In genomic region chr21:37073417-37074194, GRCh38 we compare ENCODE assay signal across 8 cellular contexts. TPM values are rescaled to one million over a fixed set of nuclear protein-coding genes. Genes with fewer than 3 reads are reported as not detected.
A peak's percentile ranks its signal among the peaks of the same experiment; 100 is the strongest.
DNase-seq lines count a peak whose midpoint lies in the region; ATAC-seq and TF ChIP-seq lines count a peak whose summit lies in the region.

No MANE protein-coding gene starts in this region.

- peak overlapping the region; percentile 91 for H3K9ac ChIP-seq in Karpas-422 (ENCODE audit: low read length)

- H3K4me2 ChIP-seq in Karpas-422 (ENCODE audit: low read depth, low read length, poor library complexity, severe bottlenecking): peak overlapping the region; percentile 90

- peaks cover 85% of the 10 kb centered on the region for H3K79me2 ChIP-seq in Karpas-422 (ENCODE audit: low read length)

- no peaks in the 10 kb centered on the region for H3K36me3 ChIP-seq in Karpas-422 (ENCODE audit: insufficient read depth, low read length)

- peak overlapping the region; percentile 77; the same call in 1 of the 2 replicates for H2AFZ ChIP-seq in Karpas-422 (ENCODE audit: low read length)

- no peaks in the 10 kb centered on the region for H3K9me3 ChIP-seq in Karpas-422 (ENCODE audit: low read length)

- H3K27me3 ChIP-seq in Karpas-422 (ENCODE audit: low read length): no peaks in the 10 kb centered on the region

- H3K4me3 ChIP-seq in Karpas-422 (ENCODE audit: low read length): peak overlapping the region; percentile 96

- H3K4me1 ChIP-seq in Karpas-422 (ENCODE audit: low read length): peaks cover 68% of the 10 kb centered on the region

- peak overlapping the region; percentile 54 for H3K27ac ChIP-seq in Karpas-422 (ENCODE audit: low read length)
- peak overlapping the region; percentile 100 for H3K27ac ChIP-seq in VCaP

- DNase-seq in GDM1 (lab: John Stamatoyannopoulos, UW) (peak; percentile 66), Karpas-422 (peak; percentile 76), left colon (peak; percentile 60 to 77), NCI-H510A (lab: John Stamatoyannopoulos, UW) (no peak)
- DNase-seq in central memory CD4-positive, alpha-beta T cell: peak; percentile 76
- DNase-seq in stimulated activated CD4-positive, alpha-beta T cell treated with anti-CD3 and anti-CD28 coated beads, Interleukin-1b, Interleukin-23, amount 100 ng/mL, for 4 hours (ENCODE audit: low read depth in 2 of 2): peak; percentile 35 to 48

- peaks cover 11% of the 10 kb centered on the region for H4K20me1 ChIP-seq in Karpas-422 (ENCODE audit: insufficient read depth, low read depth, low read length)

- TF ChIP-seq CTCF in VCaP (conservative IDR thresholded peaks at IDR 0.05): peak; percentile 28

- intact Hi-C loops in left colon (cut with DNase I, micrococcal nuclease): loop anchor here in 1 of 2 donors (10.0 kb wide), 1 partner anchor 89 kb away; no protein-coding TSS in a partner anchor

- no peaks in the 10 kb centered on the region for H3K9me2 ChIP-seq in Karpas-422 (replicated peaks; ENCODE audit: insufficient read depth, low read length)

- ATAC-seq in GM21737 (IDR thresholded peaks at IDR 0.05; ENCODE audit: unreplicated experiment) (peak; percentile 26), left colon (peak; percentile 47)

RNA-seq across cellular contexts. Expression of gene TTC3, which starts 0.6 kb away (rescaled TPM):
- total RNA-seq in Karpas-422 (2014; rRNA removed; shearing (Covaris generic); ENCODE audit: low replicate concordance): 204 and 298 TPM in 2 replicates
- 100 to 1,000 TPM in 1 of 2 donors, 10 to 100 TPM in 1; 99.8 to 106 TPM for total RNA-seq in left colon

RNA-seq across cellular contexts. Expression of gene PIGP, which starts 0.7 kb away (rescaled TPM):
- total RNA-seq in Karpas-422 (2014; rRNA removed; shearing (Covaris generic); ENCODE audit: low replicate concordance): 17.1 and 63.1 TPM in 2 replicates
- total RNA-seq in left colon: 10 to 100 TPM; 18.3 to 25.1 TPM
